Comparison of ENCODE assay signal across 8 cellular contexts in the genomic region with DNA sequence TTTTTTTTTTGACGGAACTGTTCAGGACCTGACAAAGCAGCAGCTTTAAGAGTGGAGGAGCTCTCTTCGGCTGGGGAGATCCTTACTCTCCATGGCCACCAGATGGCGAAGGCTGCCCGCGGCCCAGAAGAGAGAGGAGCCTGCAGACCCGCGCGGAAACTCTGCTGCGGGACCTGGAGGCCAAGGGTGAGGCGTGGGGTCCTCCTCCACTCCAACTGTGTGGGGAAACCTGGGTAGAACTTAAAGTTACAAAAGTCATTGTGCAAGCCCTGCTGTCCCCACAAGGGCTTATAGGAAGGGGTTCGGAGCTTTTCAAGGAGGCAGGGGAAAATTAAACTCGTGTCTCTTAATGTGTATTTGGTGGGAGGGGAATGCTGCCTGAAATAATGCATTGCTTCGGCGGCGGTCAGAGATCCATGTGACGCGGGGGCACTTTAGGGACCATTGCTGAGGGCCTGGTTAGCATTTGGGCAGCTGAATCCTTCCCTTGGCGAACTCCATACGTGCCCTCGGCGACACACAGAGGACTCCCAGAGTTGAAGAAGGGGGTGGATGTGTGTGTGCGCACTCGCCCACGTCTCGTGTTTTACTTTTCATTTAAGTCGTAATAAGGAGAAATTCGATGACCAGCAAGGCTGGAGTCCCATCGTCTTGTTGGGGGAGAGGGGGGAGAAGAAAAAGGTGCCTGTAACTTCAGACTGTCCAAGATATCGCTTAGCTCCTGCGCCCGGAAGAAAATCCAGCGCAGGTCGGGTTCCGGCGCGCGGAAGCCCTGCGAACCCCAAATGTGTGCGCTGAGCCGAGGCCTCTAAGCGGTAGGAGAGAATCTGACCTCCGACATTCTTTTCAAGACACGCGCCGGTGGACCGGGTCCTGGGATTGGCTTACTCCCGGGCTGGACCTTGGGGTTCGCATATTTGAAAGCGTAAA. TPM values are rescaled to one million over a fixed set of nuclear protein-coding genes. Genes with fewer than 3 reads are reported as not detected.
A peak's percentile ranks its signal among the peaks of the same experiment; 100 is the strongest.
DNase-seq lines count a peak whose midpoint lies in the region; ATAC-seq, FAIRE-seq and TF ChIP-seq lines count a peak whose summit lies in the region.

No MANE protein-coding gene starts in this region.

- H3K9ac ChIP-seq in K562 (ENCODE audit: insufficient read depth in 1 of 2, low read depth in 2 of 2, low read length in 2 of 2), result no peak overlapping the region

- H3K4me3 ChIP-seq in GM12875 (ENCODE audit: low read depth, low read length) (peak overlapping the region; percentile 58), K562 (no peak overlapping the region), iPS DF 6.9 (ENCODE audit: low read length) (peak overlapping the region; percentile 3; the same call in 1 of the 2 replicates), gastrocnemius medialis (peak overlapping the region; percentile 56 to 66 (median 60))

- in situ Hi-C loops in K562 (cut with MboI) (loop anchor here (10.0 kb wide), 1 partner anchor 622 kb away; no protein-coding TSS in a partner anchor), gastrocnemius medialis (cut with MboI; ENCODE audit: low sequenced_read_pairs in 4 of 4) (loop anchor here (10.0 to 25.0 kb wide), 4 partner anchors 550 to 612 kb away; no protein-coding TSS in a partner anchor)

- FAIRE-seq in K562 (lab: Jason Lieb, UNC), result no peak

- CTCF ChIA-PET in K562 (lab: Yijun Ruan, JAX; ENCODE audit: low intra/inter-chr PET ratio), result interaction anchor here (0.6 to 1.4 kb wide), 3 partner anchors 616 to 954 kb away, joined by 3 to 10 read pairs (median 6); no protein-coding TSS in a partner anchor

- H3K27me3 ChIP-seq in K562 (ENCODE audit: control insufficient read depth in 2 of 2, insufficient read depth in 2 of 2, low read length in 2 of 2) (peaks cover 12 to 31% of the 10 kb centered on the region in 2 experiments; a peak in 3 of 5 replicates), iPS DF 6.9 (ENCODE audit: control insufficient read depth, insufficient read depth, low read length) (peaks cover 52% of the 10 kb centered on the region), gastrocnemius medialis (peaks cover 49 to 61% (median 51%) of the 10 kb centered on the region in 3 donors)

- DNase-seq in NAMALWA (ENCODE audit: low spot score) (peak; percentile 83), T1000 (lab: John Stamatoyannopoulos, UW) (peak; percentile 42), K562 (ENCODE audit: extremely low read depth in 1 of 4, low spot score in 3 of 4) (peak; percentile 57 to 71 (median 66)), iPS DF 6.9 (ENCODE audit: low read depth, low spot score) (no peak), gastrocnemius medialis (peak; percentile 33 to 53), DMS153 treated with DMSO at 0.1 percent for 48 hours (lab: John Stamatoyannopoulos, UW; ENCODE audit: unreplicated experiment) (no peak)

- TF ChIP-seq POLR2A in K562 (conservative IDR thresholded peaks at IDR 0.05) (no peak), gastrocnemius medialis (IDR thresholded peaks at IDR 0.05) (no peak)

- no peaks in the 10 kb centered on the region for H3K79me2 ChIP-seq in K562 (ENCODE audit: control insufficient read depth, insufficient read depth, low read length)

- H3K4me2 ChIP-seq in K562 (ENCODE audit: insufficient read depth, low read length), result no peak overlapping the region; the same call in 1 of the 2 replicates

- peak; percentile 92 for ATAC-seq in HG02588 (IDR thresholded peaks at IDR 0.05; ENCODE audit: unreplicated experiment)
- peak; percentile 97 for ATAC-seq in K562
- ATAC-seq in gastrocnemius medialis, result peak; percentile 80 to 90

- intact Hi-C loops in K562 (cut with micrococcal nuclease), result loop anchor here (2.0 kb wide), 1 partner anchor 616 kb away; no protein-coding TSS in a partner anchor
- intact Hi-C loops in gastrocnemius medialis (cut with DNase I; ENCODE audit: low total_unique reads), result loop anchor here (2.0 to 5.0 kb wide), 2 partner anchors 574 to 615 kb away; no protein-coding TSS in a partner anchor

- H3K27ac ChIP-seq in K562 (ENCODE audit: extremely low read depth, low read depth, low read length) (no peak overlapping the region), iPS DF 6.9 (ENCODE audit: low read length) (no peak overlapping the region), gastrocnemius medialis (no peak overlapping the region)

- H3K4me1 ChIP-seq in K562 (replicated peaks in 1 of 2; ENCODE audit: control insufficient read depth in 2 of 2, insufficient read depth in 2 of 2, low read length in 2 of 2) (peaks cover 0 to 4% of the 10 kb centered on the region in 2 experiments; a peak in 1 of 5 replicates), iPS DF 6.9 (ENCODE audit: control insufficient read depth, insufficient read depth, low read length) (peaks cover 8% of the 10 kb centered on the region), gastrocnemius medialis (peaks cover 10 to 23% of the 10 kb centered on the region in 2 donors)

- POLR2A ChIA-PET in K562 (lab: Yijun Ruan, JAX), result interaction anchor here (0.6 to 0.7 kb wide), 2 partner anchors 130 to 1914 kb away, joined by 3 read pairs; no protein-coding TSS in a partner anchor

- no peaks in the 10 kb centered on the region for H3K9me3 ChIP-seq in K562 (replicated peaks; ENCODE audit: control insufficient read depth, insufficient read depth, low read depth, low read length)
- no peaks in the 10 kb centered on the region for H3K9me3 ChIP-seq in iPS DF 6.9 (ENCODE audit: control insufficient read depth, insufficient read depth, low read length)
- no peaks in the 10 kb centered on the region for H3K9me3 ChIP-seq in gastrocnemius medialis

- BruUV-seq in K562 (replicated peaks; lab: Mats Ljungman, UMichigan), result no TSS peak

- peak; percentile 53 to 66 for TF ChIP-seq RAD21 in K562 (CRISPR knock-in tag; conservative IDR thresholded peaks at IDR 0.05 in 1 of 2, IDR thresholded peaks at IDR 0.05 in 1 of 2)

- TF ChIP-seq EP300 in K562 (IDR thresholded peaks at IDR 0.05; ENCODE audit: low read length), result no peak

- H2AFZ ChIP-seq in K562 (ENCODE audit: low read depth, low read length), result peak overlapping the region; percentile 38; the same call in 1 of the 2 replicates

- H3K36me3 ChIP-seq in K562 (ENCODE audit: control insufficient read depth, insufficient read depth, low read length) (no peaks in the 10 kb centered on the region), iPS DF 6.9 (ENCODE audit: control insufficient read depth, insufficient read depth, low read length) (no peaks in the 10 kb centered on the region), gastrocnemius medialis (no peaks in the 10 kb centered on the region)

- no peaks in the 10 kb centered on the region for H3K9me1 ChIP-seq in K562 (ENCODE audit: control insufficient read depth, insufficient read depth, low read length)

- whole genome bisulfite sequencing in K562 (ENCODE audit: insufficient coverage, low coverage, missing lambda C conversion rate), result 18% methylated on average over 47 of the region's 49 CpGs
- WGBS in iPS DF 6.9 (ENCODE audit: insufficient coverage, insufficient read length), result no CpG with 5 or more reads among the region's 49 CpGs

- no peaks in the 10 kb centered on the region for H4K20me1 ChIP-seq in K562 (replicated peaks; ENCODE audit: control insufficient read depth, insufficient read depth, low read length)

- peak; percentile 72 for TF ChIP-seq CTCF in GM12875 (IDR thresholded peaks at IDR 0.05; ENCODE audit: borderline replicate concordance, insufficient read depth, low read depth, low read length)
- TF ChIP-seq CTCF in K562 (IDR thresholded peaks at IDR 0.05 in 2 of 3, conservative IDR thresholded peaks at IDR 0.05 in 1 of 3; ENCODE audit: insufficient read depth in 2 of 3, low read depth in 1 of 3, low read length in 3 of 3), result peak; percentile 48 to 64 (median 60)
- TF ChIP-seq CTCF in gastrocnemius medialis (IDR thresholded peaks at IDR 0.05 in 4 of 5, conservative IDR thresholded peaks at IDR 0.05 in 1 of 5), result peak; percentile 44 to 79 (median 62)

TF ChIP-seq in K562, 482 proteins besides CTCF, POLR2A, EP300 and RAD21:
- TF ChIP-seq ILK (tag; IDR thresholded peaks at IDR 0.05; ENCODE audit: borderline replicate concordance, low read depth), result no peak
- TF ChIP-seq SMC3 (conservative IDR thresholded peaks at IDR 0.05; ENCODE audit: insufficient read depth, low read depth, low read length), result peak; percentile 48; the same call in 1 of the 2 replicates
- TF ChIP-seq RB1 (IDR thresholded peaks at IDR 0.05; ENCODE audit: low read depth), result 0 out of 2 replicates have a peak, but pooled peaks have one; percentile 16

RNA-seq across cellular contexts. Expression of a gene that starts 9.7 kb away (rescaled TPM):
- total RNA-seq in K562 (2011; cell fraction: chromatin; rRNA removed; ENCODE audit: low replicate concordance), result not detected in 2 replicates
- not detected in 2 replicates for total RNA-seq in K562 (2011; cell fraction: nucleolus; rRNA removed)
- total RNA-seq in K562 (2011; cell fraction: nucleoplasm; rRNA removed), result not detected in 2 replicates
- total RNA-seq in K562 (2014; rRNA removed) (not detected in 2 replicates), K562 (2014; rRNA removed; fragmentation: Illumina TruSeq; extraction: Trizol) (not detected in 2 replicates), K562 (2015; rRNA removed; fragmentation: Illumina TruSeq; extraction: Trizol) (not detected in 2 replicates), K562 (2021) (0.07 TPM in 1 of 2 replicates, not detected in the other), gastrocnemius medialis (not detected)
- polyA plus RNA-seq in K562 (2011; rRNA removed) (not detected in 2 replicates), K562 (2014; fragmentation: Illumina TruSeq; extraction: Trizol) (not detected in 2 replicates), K562 (2014; fragmentation: Nextera tagmentation; extraction: Ambion mirVana) (not detected), K562 (2014; rRNA removed) (not detected in 2 replicates)
- not detected in 2 replicates for polyA plus RNA-seq in K562 (2011; cell fraction: cytosol; rRNA removed)
- polyA plus RNA-seq in K562 (2011; cell fraction: nucleus; rRNA removed), result not detected in 2 replicates
- not detected in 2 replicates for polyA plus RNA-seq in K562 (2012)
- not detected in 2 replicates for polyA minus RNA-seq in K562 (2011; rRNA and poly(A)+ RNA removed)
- polyA minus RNA-seq in K562 (2011; cell fraction: cytosol; rRNA and poly(A)+ RNA removed), result not detected in 2 replicates
- polyA minus RNA-seq in K562 (2011; cell fraction: nucleus; rRNA and poly(A)+ RNA removed), result not detected in 2 replicates

Comparison
In these comparisons a context has a peak if more than half of its experiments do, and no peak if none do; other contexts are left out.
1. DNase-seq: peak in NAMALWA (single experiment), T1000 (single experiment), K562 (4 of 4) and gastrocnemius medialis (2 of 2); none in iPS DF 6.9 (single experiment) and DMS153 treated with DMSO at 0.1 percent for 48 hours (single experiment).
2. Peak in every context shown above with its lines, with median percentiles within 50 percentile points of each other: CTCF ChIP-seq and ATAC-seq.